9 cellular contexts compared by ENCODE assay signal in genomic region chr7:132065193-132065972, GRCh38.
A peak's percentile ranks its signal among the peaks of the same experiment; 100 is the strongest.
DNase-seq lines count a peak whose midpoint lies in the region; ATAC-seq and TF ChIP-seq lines count a peak whose summit lies in the region.
"Had no signal": no experiment of that assay in that cellular context is flagged by ENCODE, and none has a peak within 500 bp of the region (broad histone marks: within the 10 kb centered on the region; RNA-seq: fewer than 3 reads in every experiment).

No MANE protein-coding gene starts in this region.

- TF ChIP-seq CTCF in BE2C (IDR thresholded peaks at IDR 0.05; ENCODE audit: low read depth, low read length) (no peak), fibroblast of the aortic adventitia (IDR thresholded peaks at IDR 0.05; ENCODE audit: insufficient read depth, low read length) (no peak), ovary (IDR thresholded peaks at IDR 0.05) (no peak)
- TF ChIP-seq CTCF in CD8-positive, alpha-beta T cell (IDR thresholded peaks at IDR 0.05) = no peak

- H3K27me3 ChIP-seq in BE2C (no peaks in the 10 kb centered on the region), ovary (no peaks in the 10 kb centered on the region)
- H3K27me3 ChIP-seq in CD8-positive, alpha-beta T cell (ENCODE audit: insufficient read depth, low read length) = no peaks in the 10 kb centered on the region

- H3K4me3 ChIP-seq in BE2C (ENCODE audit: low read depth, low read length) = no peak overlapping the region
- H3K4me3 ChIP-seq in fibroblast of the aortic adventitia (ENCODE audit: low read depth, low read length) = no peak overlapping the region
- no peak overlapping the region for H3K4me3 ChIP-seq in ovary
- H3K4me3 ChIP-seq in CD8-positive, alpha-beta T cell (ENCODE audit: low read depth, low read length) = no peak overlapping the region

- peak overlapping the region in 1 of 2 donors; percentile 3 for H3K27ac ChIP-seq in ovary
- H3K27ac ChIP-seq in CD8-positive, alpha-beta T cell (ENCODE audit: low read depth, low read length) = no peak overlapping the region

- no peak for ATAC-seq in CD8-positive, alpha-beta T cell
- ATAC-seq in GM19463 (IDR thresholded peaks at IDR 0.05; ENCODE audit: unreplicated experiment) = no peak
- no peak for ATAC-seq in T-helper 17 cell

- no peaks in the 10 kb centered on the region for H3K9me3 Mint-ChIP-seq in CD8-positive, alpha-beta T cell
- H3K9me3 Mint-ChIP-seq in activated T-helper 1 cell treated with anti-CD3 and anti-CD28 coated beads, Interleukin-12 subunit alpha, Interleukin-12 subunit beta, Interleukin-2, Interleukin-4 antibody, amounts not matched to agents 30 ng/mL and 10 ng/mL and 1 ng/mL, durations not matched to agents 14 hours and 24 hours and 36 hours = no peaks in the 10 kb centered on the region
- H3K9me3 Mint-ChIP-seq: IgD-negative memory B cell had no signal

- CTCF ChIA-PET in CD8-positive, alpha-beta T cell (lab: Charles Lee) = no interaction called here

- WGBS in ovary, 3 donors = 30 to 36% (median 31%) methylated on average over 8 of the region's 8 CpGs

- H3K27ac Mint-ChIP-seq in CD8-positive, alpha-beta T cell = no peak overlapping the region
- H3K27ac Mint-ChIP-seq in T-helper 17 cell = no peak overlapping the region
- H3K27ac Mint-ChIP-seq in activated T-helper 1 cell treated with anti-CD3 and anti-CD28 coated beads, Interleukin-12 subunit alpha, Interleukin-12 subunit beta, Interleukin-2, Interleukin-4 antibody, amounts not matched to agents 30 ng/mL and 10 ng/mL and 1 ng/mL, durations not matched to agents 14 hours and 24 hours and 36 hours = no peak overlapping the region
- H3K27ac Mint-ChIP-seq: IgD-negative memory B cell had no signal

- H3K9me3 ChIP-seq in BE2C (no peaks in the 10 kb centered on the region), ovary (no peaks in the 10 kb centered on the region), T-helper 17 cell (ENCODE audit: control insufficient read depth, low read length, poor library complexity, severe bottlenecking) (no peaks in the 10 kb centered on the region)
- no peaks in the 10 kb centered on the region for H3K9me3 ChIP-seq in CD8-positive, alpha-beta T cell (ENCODE audit: low read length)

- no peaks in the 10 kb centered on the region for H3K36me3 Mint-ChIP-seq in CD8-positive, alpha-beta T cell
- no peaks in the 10 kb centered on the region for H3K36me3 Mint-ChIP-seq in T-helper 17 cell (ENCODE audit: low read depth)
- H3K36me3 Mint-ChIP-seq in activated T-helper 1 cell treated with anti-CD3 and anti-CD28 coated beads, Interleukin-12 subunit alpha, Interleukin-12 subunit beta, Interleukin-2, Interleukin-4 antibody, amounts not matched to agents 30 ng/mL and 10 ng/mL and 1 ng/mL, durations not matched to agents 14 hours and 24 hours and 36 hours (ENCODE audit: low read depth) = no peaks in the 10 kb centered on the region

- intact Hi-C loops in ovary (cut with DNase I) = no loop called here
- intact Hi-C loops in CD8-positive, alpha-beta T cell (cut with DNase I, micrococcal nuclease) = no loop called here
- intact Hi-C loops in activated T-helper 1 cell treated with anti-CD3 and anti-CD28 coated beads, Interleukin-12 subunit alpha, Interleukin-12 subunit beta, Interleukin-2, Interleukin-4 antibody, amounts not matched to agents 30 ng/mL and 10 ng/mL and 1 ng/mL, durations not matched to agents 14 hours and 24 hours and 36 hours (cut with micrococcal nuclease) = no loop called here

- H3K4me1 Mint-ChIP-seq in CD8-positive, alpha-beta T cell (ENCODE audit: low read depth) = no peaks in the 10 kb centered on the region
- H3K4me1 Mint-ChIP-seq in T-helper 17 cell = no peaks in the 10 kb centered on the region
- H3K4me1 Mint-ChIP-seq in activated T-helper 1 cell treated with anti-CD3 and anti-CD28 coated beads, Interleukin-12 subunit alpha, Interleukin-12 subunit beta, Interleukin-2, Interleukin-4 antibody, amounts not matched to agents 30 ng/mL and 10 ng/mL and 1 ng/mL, durations not matched to agents 14 hours and 24 hours and 36 hours (ENCODE audit: low read depth) = no peaks in the 10 kb centered on the region

- POLR2A ChIA-PET in CD8-positive, alpha-beta T cell (lab: Charles Lee) = no interaction called here

- TF ChIP-seq POLR2A in ovary (IDR thresholded peaks at IDR 0.05) = no peak

- peaks cover 22% of the 10 kb centered on the region for H3K4me1 ChIP-seq in BE2C
- H3K4me1 ChIP-seq in ovary (ENCODE audit: insufficient read depth) = peaks cover 10% of the 10 kb centered on the region
- no peaks in the 10 kb centered on the region for H3K4me1 ChIP-seq in CD8-positive, alpha-beta T cell (ENCODE audit: insufficient read depth, low read length)

- H3K36me3 ChIP-seq in BE2C (no peaks in the 10 kb centered on the region), ovary (no peaks in the 10 kb centered on the region)
- no peaks in the 10 kb centered on the region for H3K36me3 ChIP-seq in CD8-positive, alpha-beta T cell (ENCODE audit: insufficient read depth, low read length)

- peak; percentile 24 for DNase-seq in BE2C
- DNase-seq in RKO (ENCODE audit: low spot score) = peak; percentile 92
- peak; percentile 96 for DNase-seq in fibroblast of the aortic adventitia (ENCODE audit: low read depth)
- DNase-seq in ovary = peak; percentile 49 to 69 (median 64)
- DNase-seq in CD8-positive, alpha-beta T cell = no peak
- no peak for DNase-seq in T-helper 17 cell
- no peak for DNase-seq in activated T-helper 1 cell treated with anti-CD3 and anti-CD28 coated beads, Interleukin-12 subunit alpha, Interleukin-12 subunit beta, Interleukin-2, Interleukin-4 antibody, amounts not matched to agents 30 ng/mL and 10 ng/mL and 1 ng/mL, durations not matched to agents 14 hours and 24 hours and 36 hours (ENCODE audit: low spot score)

- no peak overlapping the region for H3K4me3 Mint-ChIP-seq in CD8-positive, alpha-beta T cell
- no peak overlapping the region for H3K4me3 Mint-ChIP-seq in T-helper 17 cell
- no peak overlapping the region for H3K4me3 Mint-ChIP-seq in activated T-helper 1 cell treated with anti-CD3 and anti-CD28 coated beads, Interleukin-12 subunit alpha, Interleukin-12 subunit beta, Interleukin-2, Interleukin-4 antibody, amounts not matched to agents 30 ng/mL and 10 ng/mL and 1 ng/mL, durations not matched to agents 14 hours and 24 hours and 36 hours
- H3K4me3 Mint-ChIP-seq: IgD-negative memory B cell had no signal

- peaks cover 5% of the 10 kb centered on the region for H3K27me3 Mint-ChIP-seq in CD8-positive, alpha-beta T cell (ENCODE audit: low read depth)
- H3K27me3 Mint-ChIP-seq in T-helper 17 cell = no peaks in the 10 kb centered on the region
- H3K27me3 Mint-ChIP-seq in activated T-helper 1 cell treated with anti-CD3 and anti-CD28 coated beads, Interleukin-12 subunit alpha, Interleukin-12 subunit beta, Interleukin-2, Interleukin-4 antibody, amounts not matched to agents 30 ng/mL and 10 ng/mL and 1 ng/mL, durations not matched to agents 14 hours and 24 hours and 36 hours (ENCODE audit: insufficient read depth) = peaks cover 2% of the 10 kb centered on the region
- H3K27me3 Mint-ChIP-seq: IgD-negative memory B cell had no signal

- no peak for TF ChIP-seq EP300 in ovary (IDR thresholded peaks at IDR 0.05)

Comparison
In these comparisons a context has a peak if more than half of its experiments do, and no peak if none do; other contexts are left out.
1. DNase-seq: peak in BE2C (single experiment), RKO (single experiment), fibroblast of the aortic adventitia (single experiment) and ovary (5 of 5); none in CD8-positive, alpha-beta T cell (0 of 7), T-helper 17 cell (0 of 3) and activated T-helper 1 cell treated with anti-CD3 and anti-CD28 coated beads, Interleukin-12 subunit alpha, Interleukin-12 subunit beta, Interleukin-2, Interleukin-4 antibody, amounts not matched to agents 30 ng/mL and 10 ng/mL and 1 ng/mL, durations not matched to agents 14 hours and 24 hours and 36 hours (single experiment).